ENCODE assay signal across 1 cellular context in the genomic region with DNA sequence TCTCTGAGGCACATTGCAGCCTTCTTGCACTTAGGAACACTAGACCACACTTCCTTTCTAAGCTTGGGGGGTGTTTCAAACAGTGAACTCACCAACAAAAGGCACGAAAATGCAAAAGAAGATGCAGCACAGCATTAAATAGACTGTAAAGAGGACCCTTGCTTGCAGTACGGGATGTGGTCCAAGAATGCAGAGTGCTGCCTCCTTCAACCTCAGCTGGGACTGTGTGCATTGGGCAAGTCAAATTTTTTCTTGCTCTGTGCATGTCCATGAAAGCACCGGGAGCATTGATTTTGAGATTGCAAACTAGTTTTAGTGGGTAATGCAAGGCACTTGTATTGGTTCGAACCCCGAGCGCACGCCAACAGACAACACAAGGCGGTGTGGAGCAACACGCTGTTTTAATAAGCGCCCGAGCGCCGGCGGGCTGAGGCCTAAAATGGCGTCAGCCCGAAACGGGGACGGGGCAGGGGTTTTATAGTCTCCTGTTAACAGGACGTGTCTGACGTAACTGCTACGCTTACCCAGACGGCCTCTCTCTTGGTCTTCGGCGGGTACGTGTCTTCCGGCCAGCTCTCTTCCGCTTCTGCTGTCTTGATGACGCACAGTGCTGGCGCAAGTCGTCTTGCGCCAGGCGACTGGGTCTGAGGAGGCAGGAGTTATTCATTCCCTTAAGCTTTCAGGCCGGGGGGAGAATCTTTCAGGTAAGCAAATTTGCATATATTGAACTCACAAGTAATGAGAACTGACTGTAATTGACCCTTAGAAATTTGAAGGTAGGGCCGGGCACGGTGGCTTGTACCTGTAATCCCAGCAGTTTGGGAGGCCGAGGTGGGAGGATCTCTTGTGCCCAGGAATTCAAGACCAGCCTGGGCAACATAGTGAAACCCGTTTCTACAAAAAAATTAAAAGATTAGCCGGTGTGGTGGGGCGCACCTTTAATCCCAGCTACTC.
TF ChIP-seq lines count a peak whose summit lies in the region.

No MANE protein-coding gene starts in this region.

TF ChIP-seq in K562, 482 proteins besides CTCF, POLR2A, EP300 and RAD21 (continued from another document and continues in another):
- TF ChIP-seq ZNF609 (CRISPR knock-in tag; IDR thresholded peaks at IDR 0.05; ENCODE audit: borderline replicate concordance) (no peak), POLR2G (IDR thresholded peaks at IDR 0.05; ENCODE audit: low read depth, low read length) (peak; percentile 90), ELF1 (tag; IDR thresholded peaks at IDR 0.05) (peak; percentile 32; the same call in 1 of the 2 replicates), MIER1 (IDR thresholded peaks at IDR 0.05; ENCODE audit: low read depth) (no peak), MYC (IDR thresholded peaks at IDR 0.05; ENCODE audit: low read depth, low read length) (peak; percentile 42; the same call in 1 of the 2 replicates), MYC (CRISPR knock-in tag; IDR thresholded peaks at IDR 0.05; ENCODE audit: borderline replicate concordance, low read depth) (no peak), TBP (optimal IDR thresholded peaks at IDR 0.05; ENCODE audit: low read depth, low read length) (peak; percentile 91), ATF3 (IDR thresholded peaks at IDR 0.05) (peak; percentile 58; the same call in 1 of the 2 replicates), ATF3 (CRISPR knock-in tag; conservative IDR thresholded peaks at IDR 0.05) (no peak), TFAM (CRISPR knock-in tag; conservative IDR thresholded peaks at IDR 0.05) (no peak), TCF3 (CRISPR knock-in tag; IDR thresholded peaks at IDR 0.05) (no peak), MTA3 (IDR thresholded peaks at IDR 0.05; ENCODE audit: borderline replicate concordance) (peak; percentile 98), GATAD2B (IDR thresholded peaks at IDR 0.05; ENCODE audit: borderline replicate concordance) (no peak), MAFK (IDR thresholded peaks at IDR 0.05; ENCODE audit: low read length) (no peak), ZNF695 (CRISPR knock-in tag; IDR thresholded peaks at IDR 0.05) (no peak), MAFF (IDR thresholded peaks at IDR 0.05; ENCODE audit: low read length) (no peak), IRF2 (CRISPR knock-in tag; IDR thresholded peaks at IDR 0.05) (no peak), PRPF4 (IDR thresholded peaks at IDR 0.05; ENCODE audit: insufficient read depth, low read depth, low read length, poor library complexity, severe bottlenecking) (no peak), NRF1 (conservative IDR thresholded peaks at IDR 0.05 in 1 of 2, IDR thresholded peaks at IDR 0.05 in 1 of 2) (peak; percentile 78 to 80), ELK3 (CRISPR knock-in tag; IDR thresholded peaks at IDR 0.05) (no peak), SMAD1 (IDR thresholded peaks at IDR 0.05; ENCODE audit: low read depth, low read length, partially characterized antibody) (peak; percentile 78), SPI1 (IDR thresholded peaks at IDR 0.05; ENCODE audit: borderline replicate concordance, low read depth, low read length) (0 out of 2 replicates have a peak, but pooled peaks have one; percentile 10), HDAC6 (IDR thresholded peaks at IDR 0.05; ENCODE audit: low read depth, low read length) (no peak), E2F3 (CRISPR knock-in tag; IDR thresholded peaks at IDR 0.05) (no peak), NCOA6 (IDR thresholded peaks at IDR 0.05) (no peak), SNAPC5 (CRISPR knock-in tag; IDR thresholded peaks at IDR 0.05) (no peak), KDM5B (IDR thresholded peaks at IDR 0.05; ENCODE audit: insufficient replicate concordance, low read depth, low read length) (peak; percentile 93), TEAD1 (CRISPR knock-in tag; IDR thresholded peaks at IDR 0.05) (0 out of 4 replicates have a peak, but pooled peaks of 1 of the 2 experiments have one; percentile 15), NONO (IDR thresholded peaks at IDR 0.05; ENCODE audit: low read depth in 2 of 2, low read length in 1 of 2) (no peak), ASH1L (IDR thresholded peaks at IDR 0.05; ENCODE audit: borderline replicate concordance, low read depth, partially characterized antibody) (no peak), ZNF143 (CRISPR knock-in tag; IDR thresholded peaks at IDR 0.05) (0 out of 2 replicates have a peak, but pooled peaks have one; percentile 17), ZSCAN32 (CRISPR knock-in tag; IDR thresholded peaks at IDR 0.05) (no peak), SRSF1 (IDR thresholded peaks at IDR 0.05; ENCODE audit: low read depth, low read length) (no peak), FOXK1 (CRISPR knock-in tag; IDR thresholded peaks at IDR 0.05; ENCODE audit: borderline replicate concordance) (no peak), ETS2 (tag; IDR thresholded peaks at IDR 0.05; ENCODE audit: borderline replicate concordance, poor library complexity, severe bottlenecking) (no peak), SETDB1 (IDR thresholded peaks at IDR 0.05; ENCODE audit: low read length) (no peak), SRSF7 (optimal IDR thresholded peaks at IDR 0.05; ENCODE audit: low read depth, low read length) (no peak), C11orf30 (IDR thresholded peaks at IDR 0.05; ENCODE audit: low read depth) (peak; percentile 64), IFI16 (CRISPR knock-in tag; IDR thresholded peaks at IDR 0.05) (no peak), ZNF436 (CRISPR knock-in tag; IDR thresholded peaks at IDR 0.05) (no peak), STAG1 (CRISPR knock-in tag; IDR thresholded peaks at IDR 0.05; ENCODE audit: borderline replicate concordance) (no peak), ZNF175 (CRISPR knock-in tag; IDR thresholded peaks at IDR 0.05; ENCODE audit: low read depth) (peak; percentile 41; the same call in 1 of the 2 replicates), PML (IDR thresholded peaks at IDR 0.05; ENCODE audit: low read length) (peak; percentile 47; the same call in 1 of the 2 replicates), SMAD2 (IDR thresholded peaks at IDR 0.05; ENCODE audit: low read depth, low read length) (no peak), NFIX (CRISPR knock-in tag; IDR thresholded peaks at IDR 0.05; ENCODE audit: low read depth) (no peak), NCOA1 (IDR thresholded peaks at IDR 0.05; ENCODE audit: low read depth) (peak; percentile 89), TCF7 (IDR thresholded peaks at IDR 0.05; ENCODE audit: borderline replicate concordance) (no peak), ZBTB7A (IDR thresholded peaks at IDR 0.05; ENCODE audit: borderline replicate concordance, control insufficient read depth, low read depth, low read length) (no peak), SMAD4 (CRISPR knock-in tag; conservative IDR thresholded peaks at IDR 0.05) (peak; percentile 29; the same call in 1 of the 2 replicates), MNT (conservative IDR thresholded peaks at IDR 0.05) (no peak)
- TF ChIP-seq, protein P1, sequence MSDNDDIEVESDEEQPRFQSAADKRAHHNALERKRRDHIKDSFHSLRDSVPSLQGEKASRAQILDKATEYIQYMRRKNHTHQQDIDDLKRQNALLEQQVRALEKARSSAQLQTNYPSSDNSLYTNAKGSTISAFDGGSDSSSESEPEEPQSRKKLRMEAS (CRISPR knock-in tag; IDR thresholded peaks at IDR 0.05), result no peak
- TF ChIP-seq, protein P2, sequence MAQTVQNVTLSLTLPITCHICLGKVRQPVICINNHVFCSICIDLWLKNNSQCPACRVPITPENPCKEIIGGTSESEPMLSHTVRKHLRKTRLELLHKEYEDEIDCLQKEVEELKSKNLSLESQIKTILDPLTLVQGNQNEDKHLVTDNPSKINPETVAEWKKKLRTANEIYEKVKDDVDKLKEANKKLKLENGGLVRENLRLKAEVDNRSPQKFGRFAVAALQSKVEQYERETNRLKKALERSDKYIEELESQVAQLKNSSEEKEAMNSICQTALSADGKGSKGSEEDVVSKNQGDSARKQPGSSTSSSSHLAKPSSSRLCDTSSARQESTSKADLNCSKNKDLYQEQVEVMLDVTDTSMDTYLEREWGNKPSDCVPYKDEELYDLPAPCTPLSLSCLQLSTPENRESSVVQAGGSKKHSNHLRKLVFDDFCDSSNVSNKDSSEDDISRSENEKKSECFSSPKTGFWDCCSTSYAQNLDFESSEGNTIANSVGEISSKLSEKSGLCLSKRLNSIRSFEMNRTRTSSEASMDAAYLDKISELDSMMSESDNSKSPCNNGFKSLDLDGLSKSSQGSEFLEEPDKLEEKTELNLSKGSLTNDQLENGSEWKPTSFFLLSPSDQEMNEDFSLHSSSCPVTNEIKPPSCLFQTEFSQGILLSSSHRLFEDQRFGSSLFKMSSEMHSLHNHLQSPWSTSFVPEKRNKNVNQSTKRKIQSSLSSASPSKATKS (CRISPR knock-in tag; IDR thresholded peaks at IDR 0.05), result no peak
- TF ChIP-seq, protein P3, sequence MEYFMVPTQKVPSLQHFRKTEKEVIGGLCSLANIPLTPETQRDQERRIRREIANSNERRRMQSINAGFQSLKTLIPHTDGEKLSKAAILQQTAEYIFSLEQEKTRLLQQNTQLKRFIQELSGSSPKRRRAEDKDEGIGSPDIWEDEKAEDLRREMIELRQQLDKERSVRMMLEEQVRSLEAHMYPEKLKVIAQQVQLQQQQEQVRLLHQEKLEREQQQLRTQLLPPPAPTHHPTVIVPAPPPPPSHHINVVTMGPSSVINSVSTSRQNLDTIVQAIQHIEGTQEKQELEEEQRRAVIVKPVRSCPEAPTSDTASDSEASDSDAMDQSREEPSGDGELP (CRISPR knock-in tag; IDR thresholded peaks at IDR 0.05; ENCODE audit: borderline replicate concordance), result no peak; the same call in 1 of the 2 replicates
- TF ChIP-seq, protein P4, sequence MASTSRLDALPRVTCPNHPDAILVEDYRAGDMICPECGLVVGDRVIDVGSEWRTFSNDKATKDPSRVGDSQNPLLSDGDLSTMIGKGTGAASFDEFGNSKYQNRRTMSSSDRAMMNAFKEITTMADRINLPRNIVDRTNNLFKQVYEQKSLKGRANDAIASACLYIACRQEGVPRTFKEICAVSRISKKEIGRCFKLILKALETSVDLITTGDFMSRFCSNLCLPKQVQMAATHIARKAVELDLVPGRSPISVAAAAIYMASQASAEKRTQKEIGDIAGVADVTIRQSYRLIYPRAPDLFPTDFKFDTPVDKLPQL (IDR thresholded peaks at IDR 0.05; ENCODE audit: extremely low read depth, insufficient read length), result peak; percentile 12
- TF ChIP-seq, protein P5, sequence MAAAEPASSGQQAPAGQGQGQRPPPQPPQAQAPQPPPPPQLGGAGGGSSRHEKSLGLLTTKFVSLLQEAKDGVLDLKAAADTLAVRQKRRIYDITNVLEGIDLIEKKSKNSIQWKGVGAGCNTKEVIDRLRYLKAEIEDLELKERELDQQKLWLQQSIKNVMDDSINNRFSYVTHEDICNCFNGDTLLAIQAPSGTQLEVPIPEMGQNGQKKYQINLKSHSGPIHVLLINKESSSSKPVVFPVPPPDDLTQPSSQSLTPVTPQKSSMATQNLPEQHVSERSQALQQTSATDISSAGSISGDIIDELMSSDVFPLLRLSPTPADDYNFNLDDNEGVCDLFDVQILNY (CRISPR knock-in tag; IDR thresholded peaks at IDR 0.05), result no peak
